In the genomic region with DNA sequence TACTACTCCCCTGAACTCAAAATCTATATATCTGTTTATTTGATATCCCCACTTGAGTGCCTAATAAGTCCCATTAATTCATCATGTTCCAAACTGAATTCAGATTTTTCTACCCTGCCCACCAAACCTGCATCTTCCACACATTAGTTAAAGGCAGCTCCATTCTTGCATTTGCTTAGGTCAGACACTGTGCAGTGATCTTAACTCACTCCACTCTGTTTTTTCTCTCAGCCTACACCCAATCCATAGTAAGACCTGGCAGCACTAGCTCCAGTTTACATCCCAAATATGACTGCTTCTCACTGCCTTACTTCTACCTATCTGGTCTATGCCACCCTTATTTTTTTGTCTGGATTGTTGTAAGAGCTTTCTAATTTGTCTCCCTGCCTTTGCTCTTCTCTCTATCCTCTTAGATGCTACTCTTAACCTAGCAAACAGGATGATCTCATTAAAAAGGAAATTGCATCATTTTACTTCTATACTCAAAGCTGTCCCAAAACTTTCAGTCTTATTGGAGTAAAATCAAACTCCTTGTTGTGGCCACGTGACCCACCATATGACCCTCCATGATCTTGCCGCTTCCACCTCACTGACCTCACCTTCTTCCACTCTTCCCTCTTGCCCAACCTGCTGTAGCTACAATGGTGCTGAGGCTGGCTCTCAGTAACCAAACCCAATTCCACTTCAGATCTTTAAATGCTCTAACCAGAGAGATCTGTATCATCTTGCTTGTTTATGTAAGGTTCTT, we compare ENCODE assay signal across 1 cellular context.
TF ChIP-seq lines count a peak whose summit lies in the region.

No MANE protein-coding gene starts in this region.

TF ChIP-seq in K562, 482 proteins besides CTCF, POLR2A, EP300 and RAD21 (continued from another document and continues in another):
- TF ChIP-seq, protein P1, sequence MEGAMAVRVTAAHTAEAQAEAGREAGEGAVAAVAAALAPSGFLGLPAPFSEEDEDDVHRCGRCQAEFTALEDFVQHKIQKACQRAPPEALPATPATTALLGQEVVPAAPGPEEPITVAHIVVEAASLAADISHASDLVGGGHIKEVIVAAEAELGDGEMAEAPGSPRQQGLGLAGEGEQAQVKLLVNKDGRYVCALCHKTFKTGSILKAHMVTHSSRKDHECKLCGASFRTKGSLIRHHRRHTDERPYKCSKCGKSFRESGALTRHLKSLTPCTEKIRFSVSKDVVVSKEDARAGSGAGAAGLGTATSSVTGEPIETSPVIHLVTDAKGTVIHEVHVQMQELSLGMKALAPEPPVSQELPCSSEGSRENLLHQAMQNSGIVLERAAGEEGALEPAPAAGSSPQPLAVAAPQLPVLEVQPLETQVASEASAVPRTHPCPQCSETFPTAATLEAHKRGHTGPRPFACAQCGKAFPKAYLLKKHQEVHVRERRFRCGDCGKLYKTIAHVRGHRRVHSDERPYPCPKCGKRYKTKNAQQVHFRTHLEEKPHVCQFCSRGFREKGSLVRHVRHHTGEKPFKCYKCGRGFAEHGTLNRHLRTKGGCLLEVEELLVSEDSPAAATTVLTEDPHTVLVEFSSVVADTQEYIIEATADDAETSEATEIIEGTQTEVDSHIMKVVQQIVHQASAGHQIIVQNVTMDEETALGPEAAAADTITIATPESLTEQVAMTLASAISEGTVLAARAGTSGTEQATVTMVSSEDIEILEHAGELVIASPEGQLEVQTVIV (CRISPR knock-in tag; IDR thresholded peaks at IDR 0.05; ENCODE audit: borderline replicate concordance), result no peak
- no peak for TF ChIP-seq ATF1 (CRISPR knock-in tag; IDR thresholded peaks at IDR 0.05)
- 0 out of 2 replicates have a peak, but pooled peaks have one; percentile 17 for TF ChIP-seq ATF1 (tag; IDR thresholded peaks at IDR 0.05)
- TF ChIP-seq ZNF232 (CRISPR knock-in tag; IDR thresholded peaks at IDR 0.05), result no peak
- 0 out of 2 replicates have a peak, but pooled peaks have one; percentile 21 for TF ChIP-seq CTBP1 (IDR thresholded peaks at IDR 0.05; ENCODE audit: borderline replicate concordance)
- TF ChIP-seq DMBX1 (CRISPR knock-in tag; IDR thresholded peaks at IDR 0.05; ENCODE audit: borderline replicate concordance), result no peak
- TF ChIP-seq ZNF584 (CRISPR knock-in tag; IDR thresholded peaks at IDR 0.05; ENCODE audit: low read depth), result no peak
- no peak for TF ChIP-seq MTA3 (IDR thresholded peaks at IDR 0.05; ENCODE audit: borderline replicate concordance)
- TF ChIP-seq, protein P2, sequence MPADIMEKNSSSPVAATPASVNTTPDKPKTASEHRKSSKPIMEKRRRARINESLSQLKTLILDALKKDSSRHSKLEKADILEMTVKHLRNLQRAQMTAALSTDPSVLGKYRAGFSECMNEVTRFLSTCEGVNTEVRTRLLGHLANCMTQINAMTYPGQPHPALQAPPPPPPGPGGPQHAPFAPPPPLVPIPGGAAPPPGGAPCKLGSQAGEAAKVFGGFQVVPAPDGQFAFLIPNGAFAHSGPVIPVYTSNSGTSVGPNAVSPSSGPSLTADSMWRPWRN (IDR thresholded peaks at IDR 0.05; ENCODE audit: low read depth), result no peak
- no peak for TF ChIP-seq COPS2 (conservative IDR thresholded peaks at IDR 0.05)
- TF ChIP-seq, protein P3, sequence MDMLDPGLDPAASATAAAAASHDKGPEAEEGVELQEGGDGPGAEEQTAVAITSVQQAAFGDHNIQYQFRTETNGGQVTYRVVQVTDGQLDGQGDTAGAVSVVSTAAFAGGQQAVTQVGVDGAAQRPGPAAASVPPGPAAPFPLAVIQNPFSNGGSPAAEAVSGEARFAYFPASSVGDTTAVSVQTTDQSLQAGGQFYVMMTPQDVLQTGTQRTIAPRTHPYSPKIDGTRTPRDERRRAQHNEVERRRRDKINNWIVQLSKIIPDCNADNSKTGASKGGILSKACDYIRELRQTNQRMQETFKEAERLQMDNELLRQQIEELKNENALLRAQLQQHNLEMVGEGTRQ (CRISPR knock-in tag; IDR thresholded peaks at IDR 0.05), result peak; percentile 73
- TF ChIP-seq ZNF174 (CRISPR knock-in tag; IDR thresholded peaks at IDR 0.05), result no peak
- TF ChIP-seq RFX1 (IDR thresholded peaks at IDR 0.05), result no peak
- TF ChIP-seq, protein P4, sequence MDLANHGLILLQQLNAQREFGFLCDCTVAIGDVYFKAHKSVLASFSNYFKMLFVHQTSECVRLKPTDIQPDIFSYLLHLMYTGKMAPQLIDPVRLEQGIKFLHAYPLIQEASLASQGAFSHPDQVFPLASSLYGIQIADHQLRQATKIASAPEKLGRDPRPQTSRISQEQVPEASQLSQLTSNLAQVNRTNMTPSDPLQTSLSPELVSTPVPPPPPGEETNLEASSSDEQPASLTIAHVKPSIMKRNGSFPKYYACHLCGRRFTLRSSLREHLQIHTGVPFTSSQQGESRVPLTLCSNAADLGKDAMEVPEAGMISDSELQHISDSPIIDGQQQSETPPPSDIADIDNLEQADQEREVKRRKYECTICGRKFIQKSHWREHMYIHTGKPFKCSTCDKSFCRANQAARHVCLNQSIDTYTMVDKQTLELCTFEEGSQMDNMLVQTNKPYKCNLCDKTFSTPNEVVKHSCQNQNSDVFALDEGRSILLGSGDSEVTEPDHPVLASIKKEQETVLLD (IDR thresholded peaks at IDR 0.05), result no peak
- peak; percentile 75 for TF ChIP-seq RAD51 (IDR thresholded peaks at IDR 0.05; ENCODE audit: borderline replicate concordance, low read depth)
- TF ChIP-seq SMAD3 (CRISPR knock-in tag; conservative IDR thresholded peaks at IDR 0.05), result no peak
- no peak for TF ChIP-seq ZNF124 (CRISPR knock-in tag; IDR thresholded peaks at IDR 0.05)
- TF ChIP-seq, protein P5, sequence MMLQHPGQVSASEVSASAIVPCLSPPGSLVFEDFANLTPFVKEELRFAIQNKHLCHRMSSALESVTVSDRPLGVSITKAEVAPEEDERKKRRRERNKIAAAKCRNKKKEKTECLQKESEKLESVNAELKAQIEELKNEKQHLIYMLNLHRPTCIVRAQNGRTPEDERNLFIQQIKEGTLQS (IDR thresholded peaks at IDR 0.05), result peak; percentile 89
- TF ChIP-seq, protein P5 (CRISPR knock-in tag; conservative IDR thresholded peaks at IDR 0.05), result no peak
- no peak for TF ChIP-seq PTRF (tag; IDR thresholded peaks at IDR 0.05)
- TF ChIP-seq PRMT5 (CRISPR knock-in tag; IDR thresholded peaks at IDR 0.05), result no peak
- TF ChIP-seq, protein P6, sequence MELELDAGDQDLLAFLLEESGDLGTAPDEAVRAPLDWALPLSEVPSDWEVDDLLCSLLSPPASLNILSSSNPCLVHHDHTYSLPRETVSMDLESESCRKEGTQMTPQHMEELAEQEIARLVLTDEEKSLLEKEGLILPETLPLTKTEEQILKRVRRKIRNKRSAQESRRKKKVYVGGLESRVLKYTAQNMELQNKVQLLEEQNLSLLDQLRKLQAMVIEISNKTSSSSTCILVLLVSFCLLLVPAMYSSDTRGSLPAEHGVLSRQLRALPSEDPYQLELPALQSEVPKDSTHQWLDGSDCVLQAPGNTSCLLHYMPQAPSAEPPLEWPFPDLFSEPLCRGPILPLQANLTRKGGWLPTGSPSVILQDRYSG (tag; conservative IDR thresholded peaks at IDR 0.05; ENCODE audit: low read depth), result no peak
- no peak for TF ChIP-seq MEIS2 (IDR thresholded peaks at IDR 0.05; ENCODE audit: partially characterized antibody)
- no peak for TF ChIP-seq MEF2D (tag; conservative IDR thresholded peaks at IDR 0.05; ENCODE audit: low read depth)
- no peak for TF ChIP-seq BDP1 (IDR thresholded peaks at IDR 0.05; ENCODE audit: insufficient read depth, insufficient read length)
- TF ChIP-seq ZNF384 (IDR thresholded peaks at IDR 0.05; ENCODE audit: low read depth, low read length), result no peak
- TF ChIP-seq, protein P7, sequence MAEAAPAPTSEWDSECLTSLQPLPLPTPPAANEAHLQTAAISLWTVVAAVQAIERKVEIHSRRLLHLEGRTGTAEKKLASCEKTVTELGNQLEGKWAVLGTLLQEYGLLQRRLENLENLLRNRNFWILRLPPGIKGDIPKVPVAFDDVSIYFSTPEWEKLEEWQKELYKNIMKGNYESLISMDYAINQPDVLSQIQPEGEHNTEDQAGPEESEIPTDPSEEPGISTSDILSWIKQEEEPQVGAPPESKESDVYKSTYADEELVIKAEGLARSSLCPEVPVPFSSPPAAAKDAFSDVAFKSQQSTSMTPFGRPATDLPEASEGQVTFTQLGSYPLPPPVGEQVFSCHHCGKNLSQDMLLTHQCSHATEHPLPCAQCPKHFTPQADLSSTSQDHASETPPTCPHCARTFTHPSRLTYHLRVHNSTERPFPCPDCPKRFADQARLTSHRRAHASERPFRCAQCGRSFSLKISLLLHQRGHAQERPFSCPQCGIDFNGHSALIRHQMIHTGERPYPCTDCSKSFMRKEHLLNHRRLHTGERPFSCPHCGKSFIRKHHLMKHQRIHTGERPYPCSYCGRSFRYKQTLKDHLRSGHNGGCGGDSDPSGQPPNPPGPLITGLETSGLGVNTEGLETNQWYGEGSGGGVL (CRISPR knock-in tag; IDR thresholded peaks at IDR 0.05), result no peak
- TF ChIP-seq KDM2B (CRISPR knock-in tag; IDR thresholded peaks at IDR 0.05), result no peak
- no peak for TF ChIP-seq CBX3 (IDR thresholded peaks at IDR 0.05; ENCODE audit: borderline replicate concordance in 1 of 2, low read length in 2 of 2)
- no peak for TF ChIP-seq ZNF197 (CRISPR knock-in tag; IDR thresholded peaks at IDR 0.05; ENCODE audit: low read depth)
- TF ChIP-seq TOE1 (IDR thresholded peaks at IDR 0.05; ENCODE audit: borderline replicate concordance), result no peak
- TF ChIP-seq TOE1 (CRISPR knock-in tag; IDR thresholded peaks at IDR 0.05; ENCODE audit: borderline replicate concordance, low read depth), result no peak
- no peak for TF ChIP-seq SLC30A9 (CRISPR knock-in tag; IDR thresholded peaks at IDR 0.05)
- no peak for TF ChIP-seq ARID1B (IDR thresholded peaks at IDR 0.05)
- no peak for TF ChIP-seq THRAP3 (IDR thresholded peaks at IDR 0.05; ENCODE audit: borderline replicate concordance)
- TF ChIP-seq POLR2G (IDR thresholded peaks at IDR 0.05; ENCODE audit: low read depth, low read length), result no peak
- no peak for TF ChIP-seq TGIF2 (CRISPR knock-in tag; IDR thresholded peaks at IDR 0.05)
- TF ChIP-seq GABPA (tag; conservative IDR thresholded peaks at IDR 0.05; ENCODE audit: low read depth), result peak; percentile 26; the same call in 1 of the 2 replicates
- TF ChIP-seq KLF1 (tag; IDR thresholded peaks at IDR 0.05), result no peak
- TF ChIP-seq NFRKB (IDR thresholded peaks at IDR 0.05; ENCODE audit: low read depth), result no peak
- TF ChIP-seq CREM (IDR thresholded peaks at IDR 0.05; ENCODE audit: low read depth), result no peak
- TF ChIP-seq GTF2A2 (tag; IDR thresholded peaks at IDR 0.05), result no peak
- TF ChIP-seq, protein P8, sequence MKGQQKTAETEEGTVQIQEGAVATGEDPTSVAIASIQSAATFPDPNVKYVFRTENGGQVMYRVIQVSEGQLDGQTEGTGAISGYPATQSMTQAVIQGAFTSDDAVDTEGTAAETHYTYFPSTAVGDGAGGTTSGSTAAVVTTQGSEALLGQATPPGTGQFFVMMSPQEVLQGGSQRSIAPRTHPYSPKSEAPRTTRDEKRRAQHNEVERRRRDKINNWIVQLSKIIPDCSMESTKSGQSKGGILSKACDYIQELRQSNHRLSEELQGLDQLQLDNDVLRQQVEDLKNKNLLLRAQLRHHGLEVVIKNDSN (CRISPR knock-in tag; IDR thresholded peaks at IDR 0.05), result peak; percentile 48; the same call in 1 of the 2 replicates
- TF ChIP-seq RBFOX2 (IDR thresholded peaks at IDR 0.05; ENCODE audit: low read depth, low read length), result no peak
- no peak for TF ChIP-seq SAFB2 (IDR thresholded peaks at IDR 0.05; ENCODE audit: borderline replicate concordance, low read depth, low read length, severe bottlenecking)
- TF ChIP-seq ILK (tag; IDR thresholded peaks at IDR 0.05; ENCODE audit: borderline replicate concordance, low read depth), result no peak
- TF ChIP-seq MED1 (CRISPR knock-in tag; IDR thresholded peaks at IDR 0.05; ENCODE audit: borderline replicate concordance), result no peak
- TF ChIP-seq, protein P9, sequence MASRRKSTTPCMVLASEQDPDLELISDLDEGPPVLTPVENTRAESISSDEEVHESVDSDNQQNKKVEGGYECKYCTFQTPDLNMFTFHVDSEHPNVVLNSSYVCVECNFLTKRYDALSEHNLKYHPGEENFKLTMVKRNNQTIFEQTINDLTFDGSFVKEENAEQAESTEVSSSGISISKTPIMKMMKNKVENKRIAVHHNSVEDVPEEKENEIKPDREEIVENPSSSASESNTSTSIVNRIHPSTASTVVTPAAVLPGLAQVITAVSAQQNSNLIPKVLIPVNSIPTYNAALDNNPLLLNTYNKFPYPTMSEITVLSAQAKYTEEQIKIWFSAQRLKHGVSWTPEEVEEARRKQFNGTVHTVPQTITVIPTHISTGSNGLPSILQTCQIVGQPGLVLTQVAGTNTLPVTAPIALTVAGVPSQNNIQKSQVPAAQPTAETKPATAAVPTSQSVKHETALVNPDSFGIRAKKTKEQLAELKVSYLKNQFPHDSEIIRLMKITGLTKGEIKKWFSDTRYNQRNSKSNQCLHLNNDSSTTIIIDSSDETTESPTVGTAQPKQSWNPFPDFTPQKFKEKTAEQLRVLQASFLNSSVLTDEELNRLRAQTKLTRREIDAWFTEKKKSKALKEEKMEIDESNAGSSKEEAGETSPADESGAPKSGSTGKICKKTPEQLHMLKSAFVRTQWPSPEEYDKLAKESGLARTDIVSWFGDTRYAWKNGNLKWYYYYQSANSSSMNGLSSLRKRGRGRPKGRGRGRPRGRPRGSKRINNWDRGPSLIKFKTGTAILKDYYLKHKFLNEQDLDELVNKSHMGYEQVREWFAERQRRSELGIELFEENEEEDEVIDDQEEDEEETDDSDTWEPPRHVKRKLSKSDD (conservative IDR thresholded peaks at IDR 0.05; ENCODE audit: low read length), result no peak
- TF ChIP-seq TEAD4 (IDR thresholded peaks at IDR 0.05; ENCODE audit: low read length), result no peak
- no peak for TF ChIP-seq TEAD4 (CRISPR knock-in tag; IDR thresholded peaks at IDR 0.05; ENCODE audit: borderline replicate concordance)
- TF ChIP-seq ZBTB8A (IDR thresholded peaks at IDR 0.05; ENCODE audit: partially characterized antibody), result no peak
- no peak for TF ChIP-seq SAFB (IDR thresholded peaks at IDR 0.05; ENCODE audit: borderline replicate concordance, low read depth, low read length)
- TF ChIP-seq, protein P10, sequence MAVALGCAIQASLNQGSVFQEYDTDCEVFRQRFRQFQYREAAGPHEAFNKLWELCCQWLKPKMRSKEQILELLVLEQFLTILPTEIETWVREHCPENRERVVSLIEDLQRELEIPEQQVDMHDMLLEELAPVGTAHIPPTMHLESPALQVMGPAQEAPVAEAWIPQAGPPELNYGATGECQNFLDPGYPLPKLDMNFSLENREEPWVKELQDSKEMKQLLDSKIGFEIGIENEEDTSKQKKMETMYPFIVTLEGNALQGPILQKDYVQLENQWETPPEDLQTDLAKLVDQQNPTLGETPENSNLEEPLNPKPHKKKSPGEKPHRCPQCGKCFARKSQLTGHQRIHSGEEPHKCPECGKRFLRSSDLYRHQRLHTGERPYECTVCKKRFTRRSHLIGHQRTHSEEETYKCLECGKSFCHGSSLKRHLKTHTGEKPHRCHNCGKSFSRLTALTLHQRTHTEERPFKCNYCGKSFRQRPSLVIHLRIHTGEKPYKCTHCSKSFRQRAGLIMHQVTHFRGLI (CRISPR knock-in tag; IDR thresholded peaks at IDR 0.05), result no peak
